Comparison of ENCODE assay signal across 1 cellular context in the genomic region with DNA sequence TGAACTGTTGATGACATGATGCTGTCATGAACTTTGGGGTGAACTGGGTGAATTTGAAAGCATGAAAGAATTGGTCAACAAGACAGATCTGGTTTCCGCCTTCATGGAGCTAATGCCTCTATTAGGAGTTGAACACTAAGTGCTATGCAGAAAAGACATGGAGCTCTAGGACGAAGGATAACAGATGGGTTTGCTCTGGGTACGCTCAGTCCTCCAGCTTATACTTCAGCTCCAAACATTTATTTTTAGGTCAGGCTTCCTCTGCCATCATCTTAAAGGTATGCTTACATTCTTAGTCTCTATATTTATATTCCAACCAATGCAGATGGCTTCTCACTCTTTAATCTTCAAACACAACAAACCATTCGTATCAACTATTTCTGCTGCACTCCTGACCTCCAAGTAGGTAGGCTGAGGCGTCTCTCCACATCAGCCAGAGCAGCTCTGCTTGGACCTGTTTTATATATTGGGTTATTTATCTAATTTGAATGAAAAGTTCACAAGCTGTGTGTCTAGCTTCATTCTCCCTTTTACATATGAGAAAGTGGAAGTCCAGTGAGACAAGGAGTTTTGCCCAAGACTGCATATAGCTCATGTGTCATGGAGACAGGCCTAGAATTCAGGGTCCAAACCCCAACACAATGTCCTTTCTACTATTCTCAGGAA.
TF ChIP-seq lines count a peak whose summit lies in the region.

No MANE protein-coding gene starts in this region.

TF ChIP-seq in GM12878, 131 proteins besides CTCF, POLR2A, EP300 and RAD21 (continued from another document):
- TF ChIP-seq, protein P1, sequence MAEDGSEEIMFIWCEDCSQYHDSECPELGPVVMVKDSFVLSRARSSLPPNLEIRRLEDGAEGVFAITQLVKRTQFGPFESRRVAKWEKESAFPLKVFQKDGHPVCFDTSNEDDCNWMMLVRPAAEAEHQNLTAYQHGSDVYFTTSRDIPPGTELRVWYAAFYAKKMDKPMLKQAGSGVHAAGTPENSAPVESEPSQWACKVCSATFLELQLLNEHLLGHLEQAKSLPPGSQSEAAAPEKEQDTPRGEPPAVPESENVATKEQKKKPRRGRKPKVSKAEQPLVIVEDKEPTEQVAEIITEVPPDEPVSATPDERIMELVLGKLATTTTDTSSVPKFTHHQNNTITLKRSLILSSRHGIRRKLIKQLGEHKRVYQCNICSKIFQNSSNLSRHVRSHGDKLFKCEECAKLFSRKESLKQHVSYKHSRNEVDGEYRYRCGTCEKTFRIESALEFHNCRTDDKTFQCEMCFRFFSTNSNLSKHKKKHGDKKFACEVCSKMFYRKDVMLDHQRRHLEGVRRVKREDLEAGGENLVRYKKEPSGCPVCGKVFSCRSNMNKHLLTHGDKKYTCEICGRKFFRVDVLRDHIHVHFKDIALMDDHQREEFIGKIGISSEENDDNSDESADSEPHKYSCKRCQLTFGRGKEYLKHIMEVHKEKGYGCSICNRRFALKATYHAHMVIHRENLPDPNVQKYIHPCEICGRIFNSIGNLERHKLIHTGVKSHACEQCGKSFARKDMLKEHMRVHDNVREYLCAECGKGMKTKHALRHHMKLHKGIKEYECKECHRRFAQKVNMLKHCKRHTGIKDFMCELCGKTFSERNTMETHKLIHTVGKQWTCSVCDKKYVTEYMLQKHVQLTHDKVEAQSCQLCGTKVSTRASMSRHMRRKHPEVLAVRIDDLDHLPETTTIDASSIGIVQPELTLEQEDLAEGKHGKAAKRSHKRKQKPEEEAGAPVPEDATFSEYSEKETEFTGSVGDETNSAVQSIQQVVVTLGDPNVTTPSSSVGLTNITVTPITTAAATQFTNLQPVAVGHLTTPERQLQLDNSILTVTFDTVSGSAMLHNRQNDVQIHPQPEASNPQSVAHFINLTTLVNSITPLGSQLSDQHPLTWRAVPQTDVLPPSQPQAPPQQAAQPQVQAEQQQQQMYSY (CRISPR knock-in tag; IDR thresholded peaks at IDR 0.05), result no peak
- no peak for TF ChIP-seq HCFC1 (IDR thresholded peaks at IDR 0.05; ENCODE audit: low read length)
- TF ChIP-seq, protein P2, sequence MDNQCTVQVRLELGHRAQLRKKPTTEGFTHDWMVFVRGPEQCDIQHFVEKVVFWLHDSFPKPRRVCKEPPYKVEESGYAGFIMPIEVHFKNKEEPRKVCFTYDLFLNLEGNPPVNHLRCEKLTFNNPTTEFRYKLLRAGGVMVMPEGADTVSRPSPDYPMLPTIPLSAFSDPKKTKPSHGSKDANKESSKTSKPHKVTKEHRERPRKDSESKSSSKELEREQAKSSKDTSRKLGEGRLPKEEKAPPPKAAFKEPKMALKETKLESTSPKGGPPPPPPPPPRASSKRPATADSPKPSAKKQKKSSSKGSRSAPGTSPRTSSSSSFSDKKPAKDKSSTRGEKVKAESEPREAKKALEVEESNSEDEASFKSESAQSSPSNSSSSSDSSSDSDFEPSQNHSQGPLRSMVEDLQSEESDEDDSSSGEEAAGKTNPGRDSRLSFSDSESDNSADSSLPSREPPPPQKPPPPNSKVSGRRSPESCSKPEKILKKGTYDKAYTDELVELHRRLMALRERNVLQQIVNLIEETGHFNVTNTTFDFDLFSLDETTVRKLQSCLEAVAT (IDR thresholded peaks at IDR 0.05), result no peak
- no peak for TF ChIP-seq CEBPB (IDR thresholded peaks at IDR 0.05; ENCODE audit: borderline replicate concordance in 1 of 2, low read depth in 2 of 2, low read length in 2 of 2)
- no peak for TF ChIP-seq CBX5 (IDR thresholded peaks at IDR 0.05; ENCODE audit: low read depth)
- no peak for TF ChIP-seq SP1 (IDR thresholded peaks at IDR 0.05; ENCODE audit: low read depth, low read length)
- no peak for TF ChIP-seq TCF7 (IDR thresholded peaks at IDR 0.05; ENCODE audit: borderline replicate concordance)
- no peak for TF ChIP-seq CREM (IDR thresholded peaks at IDR 0.05; ENCODE audit: low read depth)
- no peak for TF ChIP-seq SREBF1 (IDR thresholded peaks at IDR 0.05; ENCODE audit: low read length)
